Comparison of ENCODE assay signal across 8 cellular contexts in genomic region chr12:6335451-6336078, GRCh38.
DNase-seq lines count a peak whose midpoint lies in the region; ATAC-seq lines count a peak whose summit lies in the region.

No MANE protein-coding gene starts in this region.

- H3K36me3 ChIP-seq in iPS-15b (ENCODE audit: control insufficient read depth, insufficient read depth, low read length): peaks cover 22% of the 10 kb centered on the region

- H3K27me3 ChIP-seq in iPS-15b (ENCODE audit: control insufficient read depth, insufficient read depth, low read length): no peaks in the 10 kb centered on the region

- H3K4me1 ChIP-seq in iPS-15b (ENCODE audit: control insufficient read depth, insufficient read depth, low read length): peaks cover 39% of the 10 kb centered on the region

- no peaks in the 10 kb centered on the region for H3K9me3 ChIP-seq in iPS-15b (ENCODE audit: control insufficient read depth, insufficient read depth, low read length)

- peak overlapping the region; percentile 48 for H3K4me3 ChIP-seq in iPS-15b (ENCODE audit: low read depth, low read length)

- peak overlapping the region; percentile 91 for H3K9ac ChIP-seq in iPS-15b (ENCODE audit: low read depth, low read length)

- peak; percentile 77 for ATAC-seq in GM18867 (IDR thresholded peaks at IDR 0.05; ENCODE audit: unreplicated experiment)
- ATAC-seq in HG03378 (IDR thresholded peaks at IDR 0.05; ENCODE audit: unreplicated experiment): peak; percentile 46
- no peak for ATAC-seq in HG02970 (IDR thresholded peaks at IDR 0.05; ENCODE audit: low FRiP score, unreplicated experiment)

- DNase-seq in AG08395 (ENCODE audit: low spot score) (peak; percentile 84), T follicular helper cell (ENCODE audit: low read depth) (peak; percentile 69), amniotic stem cell (lab: John Stamatoyannopoulos, UW) (peak; percentile 64), smooth muscle cell of the brain vasculature (ENCODE audit: low read depth, low spot score) (peak; percentile 71)
